In the genomic region with DNA sequence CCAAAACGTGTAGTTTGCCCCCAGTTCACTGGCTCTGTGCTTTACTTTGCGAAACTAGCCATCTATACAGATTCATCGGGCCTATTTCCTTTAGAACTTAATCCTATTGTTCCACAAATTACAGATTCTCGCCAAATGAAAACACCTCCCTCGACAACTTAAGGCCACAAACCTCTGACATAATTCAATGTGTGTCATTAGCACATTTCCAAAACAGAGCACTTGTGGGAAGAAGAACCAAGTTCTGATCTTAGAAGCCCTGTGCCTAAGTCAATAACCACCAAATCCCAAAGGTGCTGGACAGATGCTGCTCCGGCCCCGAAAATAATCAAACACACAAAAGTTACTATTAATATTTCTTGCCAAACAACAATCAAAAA, we compare ENCODE assay signal across 1 cellular context.
TF ChIP-seq lines count a peak whose summit lies in the region.

No MANE protein-coding gene starts in this region.

TF ChIP-seq in WTC11, 78 proteins besides CTCF, POLR2A, EP300 and RAD21 (continued from another document):
- TF ChIP-seq, protein P1, sequence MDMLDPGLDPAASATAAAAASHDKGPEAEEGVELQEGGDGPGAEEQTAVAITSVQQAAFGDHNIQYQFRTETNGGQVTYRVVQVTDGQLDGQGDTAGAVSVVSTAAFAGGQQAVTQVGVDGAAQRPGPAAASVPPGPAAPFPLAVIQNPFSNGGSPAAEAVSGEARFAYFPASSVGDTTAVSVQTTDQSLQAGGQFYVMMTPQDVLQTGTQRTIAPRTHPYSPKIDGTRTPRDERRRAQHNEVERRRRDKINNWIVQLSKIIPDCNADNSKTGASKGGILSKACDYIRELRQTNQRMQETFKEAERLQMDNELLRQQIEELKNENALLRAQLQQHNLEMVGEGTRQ (CRISPR knock-in tag; IDR thresholded peaks at IDR 0.05) = no peak
- TF ChIP-seq GABPB1 (CRISPR knock-in tag; IDR thresholded peaks at IDR 0.05) (no peak), ZNF396 (CRISPR knock-in tag; IDR thresholded peaks at IDR 0.05; ENCODE audit: borderline replicate concordance) (no peak)
